ENCODE assay signal across 1 cellular context in the genomic region with DNA sequence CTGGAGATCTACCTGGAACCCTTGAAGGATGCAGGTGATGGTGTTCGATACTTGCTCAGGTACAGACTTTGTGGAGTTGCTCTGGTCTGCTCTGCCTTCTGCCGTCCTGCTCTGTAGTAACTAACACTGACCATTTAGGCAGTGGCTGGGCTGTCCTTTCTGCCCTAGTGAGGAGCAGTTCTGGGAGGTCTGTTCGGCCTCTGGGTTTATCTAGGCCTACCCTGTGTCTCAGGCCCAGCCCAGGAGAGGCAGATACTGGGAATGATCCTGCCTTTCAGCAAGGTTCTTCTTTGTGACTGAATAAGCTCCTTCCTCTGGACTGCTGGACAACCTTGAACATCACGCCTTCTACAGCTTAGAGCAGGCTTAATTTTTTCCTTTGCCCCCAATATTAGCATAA.
TF ChIP-seq lines count a peak whose summit lies in the region.

No MANE protein-coding gene starts in this region.

TF ChIP-seq in HepG2, 621 proteins besides CTCF, POLR2A, EP300 and RAD21:
- TF ChIP-seq, protein P1, sequence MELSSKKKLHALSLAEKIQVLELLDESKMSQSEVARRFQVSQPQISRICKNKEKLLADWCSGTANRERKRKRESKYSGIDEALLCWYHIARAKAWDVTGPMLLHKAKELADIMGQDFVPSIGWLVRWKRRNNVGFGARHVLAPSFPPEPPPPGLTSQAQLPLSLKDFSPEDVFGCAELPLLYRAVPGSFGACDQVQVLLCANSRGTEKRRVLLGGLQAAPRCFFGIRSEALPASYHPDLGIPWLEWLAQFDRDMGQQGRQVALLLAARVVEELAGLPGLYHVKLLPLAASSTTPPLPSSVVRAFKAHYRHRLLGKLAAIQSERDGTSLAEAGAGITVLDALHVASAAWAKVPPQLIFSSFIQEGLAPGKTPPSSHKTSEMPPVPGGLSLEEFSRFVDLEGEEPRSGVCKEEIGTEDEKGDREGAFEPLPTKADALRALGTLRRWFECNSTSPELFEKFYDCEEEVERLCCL (CRISPR knock-in tag; IDR thresholded peaks at IDR 0.05; ENCODE audit: borderline replicate concordance): no peak
- TF ChIP-seq ZMYM4 (CRISPR knock-in tag; IDR thresholded peaks at IDR 0.05) (no peak), CBX1 (IDR thresholded peaks at IDR 0.05; ENCODE audit: low read depth) (no peak), KDM6A (CRISPR knock-in tag; IDR thresholded peaks at IDR 0.05; ENCODE audit: low read depth) (no peak), ZNF446 (CRISPR knock-in tag; IDR thresholded peaks at IDR 0.05) (no peak), ZNF570 (CRISPR knock-in tag; IDR thresholded peaks at IDR 0.05; ENCODE audit: borderline replicate concordance) (no peak), HNF4G (IDR thresholded peaks at IDR 0.05; ENCODE audit: borderline replicate concordance, low read depth, low read length) (no peak), HNF4G (CRISPR knock-in tag; IDR thresholded peaks at IDR 0.05; ENCODE audit: borderline replicate concordance, low read depth) (no peak), SP5 (CRISPR knock-in tag; IDR thresholded peaks at IDR 0.05; ENCODE audit: borderline replicate concordance, low read depth) (no peak), ATRX (CRISPR knock-in tag; IDR thresholded peaks at IDR 0.05; ENCODE audit: borderline replicate concordance) (no peak), ZFP62 (CRISPR knock-in tag; IDR thresholded peaks at IDR 0.05) (no peak)
- TF ChIP-seq, protein P2, sequence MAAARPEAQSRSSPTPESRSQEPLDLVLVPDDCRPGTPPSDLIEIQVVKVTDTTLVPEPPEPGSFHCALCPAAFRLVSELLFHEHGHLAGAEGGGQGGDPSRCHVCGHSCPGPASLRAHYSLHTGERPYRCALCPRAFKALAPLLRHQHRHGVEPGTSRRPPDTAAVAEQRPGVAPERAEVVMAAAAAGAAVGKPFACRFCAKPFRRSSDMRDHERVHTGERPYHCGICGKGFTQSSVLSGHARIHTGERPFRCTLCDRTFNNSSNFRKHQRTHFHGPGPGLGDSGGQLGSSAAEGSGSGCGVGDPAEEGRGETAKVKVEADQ (CRISPR knock-in tag; IDR thresholded peaks at IDR 0.05; ENCODE audit: borderline replicate concordance): no peak
- TF ChIP-seq, protein P3, sequence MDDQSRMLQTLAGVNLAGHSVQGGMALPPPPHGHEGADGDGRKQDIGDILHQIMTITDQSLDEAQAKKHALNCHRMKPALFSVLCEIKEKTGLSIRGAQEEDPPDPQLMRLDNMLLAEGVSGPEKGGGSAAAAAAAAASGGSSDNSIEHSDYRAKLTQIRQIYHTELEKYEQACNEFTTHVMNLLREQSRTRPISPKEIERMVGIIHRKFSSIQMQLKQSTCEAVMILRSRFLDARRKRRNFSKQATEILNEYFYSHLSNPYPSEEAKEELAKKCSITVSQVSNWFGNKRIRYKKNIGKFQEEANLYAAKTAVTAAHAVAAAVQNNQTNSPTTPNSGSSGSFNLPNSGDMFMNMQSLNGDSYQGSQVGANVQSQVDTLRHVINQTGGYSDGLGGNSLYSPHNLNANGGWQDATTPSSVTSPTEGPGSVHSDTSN (CRISPR knock-in tag; IDR thresholded peaks at IDR 0.05; ENCODE audit: borderline replicate concordance): no peak
TF ChIP-seq in HepG2: peak in this region for 0.
